11 cellular contexts compared by ENCODE assay signal in genomic region chr10:100349087-100349486, GRCh38. TPM values are rescaled to one million over a fixed set of nuclear protein-coding genes. Genes with fewer than 3 reads are reported as not detected.
DNase-seq lines count a peak whose midpoint lies in the region; ATAC-seq and TF ChIP-seq lines count a peak whose summit lies in the region.
"Had no signal": no experiment of that assay in that cellular context is flagged by ENCODE, and none has a peak within 500 bp of the region (broad histone marks: within the 10 kb centered on the region; RNA-seq: fewer than 3 reads in every experiment).

No MANE protein-coding gene starts in this region.

- POLR2A ChIA-PET in activated B cell treated with CpG ODN at 0.5 μM for 24 hours (lab: Charles Lee): no interaction called here

- peak overlapping the region; percentile 40 for H3K27ac Mint-ChIP-seq in T-helper 2 cell treated with Interferon-gamma antibody and Interleukin-4, amounts not matched to agents 5 μg/mL and 100 μg/mL, for 36 hours
- no peak overlapping the region for H3K27ac Mint-ChIP-seq in activated B cell treated with CpG ODN at 0.5 μM for 24 hours
- no peak overlapping the region for H3K27ac Mint-ChIP-seq in stimulated activated effector memory CD8-positive, alpha-beta T cell treated with anti-CD3 and anti-CD28 coated beads, Interleukin-12 subunit alpha, Interleukin-12 subunit beta, amount 100 ng/mL, for 72 hours

- peak overlapping the region; percentile 94 for H3K4me3 Mint-ChIP-seq in T-helper 2 cell treated with Interferon-gamma antibody and Interleukin-4, amounts not matched to agents 5 μg/mL and 100 μg/mL, for 36 hours
- H3K4me3 Mint-ChIP-seq in activated B cell treated with CpG ODN at 0.5 μM for 24 hours: peak overlapping the region; percentile 11
- H3K4me3 Mint-ChIP-seq in stimulated activated effector memory CD8-positive, alpha-beta T cell treated with anti-CD3 and anti-CD28 coated beads, Interleukin-12 subunit alpha, Interleukin-12 subunit beta, amount 100 ng/mL, for 72 hours: peak overlapping the region; percentile 98

- H3K36me3 Mint-ChIP-seq in T-helper 2 cell treated with Interferon-gamma antibody and Interleukin-4, amounts not matched to agents 5 μg/mL and 100 μg/mL, for 36 hours (ENCODE audit: low read depth): peaks cover 60% of the 10 kb centered on the region
- H3K36me3 Mint-ChIP-seq in activated B cell treated with CpG ODN at 0.5 μM for 24 hours (ENCODE audit: low read depth): peaks cover 46% of the 10 kb centered on the region
- peaks cover 79% of the 10 kb centered on the region for H3K36me3 Mint-ChIP-seq in stimulated activated effector memory CD8-positive, alpha-beta T cell treated with anti-CD3 and anti-CD28 coated beads, Interleukin-12 subunit alpha, Interleukin-12 subunit beta, amount 100 ng/mL, for 72 hours

- CTCF ChIA-PET in activated B cell treated with CpG ODN at 0.5 μM for 24 hours (lab: Charles Lee): interaction anchor here (3.2 kb wide), 1 partner anchor 10 kb away, joined by 14 read pairs; no protein-coding TSS in a partner anchor

- no peak for ATAC-seq in activated B cell treated with CpG ODN at 0.5 μM for 24 hours (ENCODE audit: low read depth)
- no peak for ATAC-seq in stimulated activated effector memory CD8-positive, alpha-beta T cell treated with anti-CD3 and anti-CD28 coated beads, Interleukin-12 subunit alpha, Interleukin-12 subunit beta, amount 100 ng/mL, for 72 hours
- no peak for ATAC-seq in GM18858 (IDR thresholded peaks at IDR 0.05; ENCODE audit: unreplicated experiment)

- DNase-seq in T-helper 2 cell treated with Interferon-gamma antibody and Interleukin-4, amounts not matched to agents 5 μg/mL and 100 μg/mL, for 36 hours (ENCODE audit: low spot score): no peak
- DNase-seq in T-helper 2 cell: no peak
- no peak for DNase-seq in activated B cell treated with CpG ODN at 0.5 μM for 24 hours
- no peak for DNase-seq in foreskin fibroblast
- DNase-seq in stimulated activated effector memory CD8-positive, alpha-beta T cell treated with anti-CD3 and anti-CD28 coated beads, Interleukin-12 subunit alpha, Interleukin-12 subunit beta, amount 100 ng/mL, for 72 hours (ENCODE audit: low spot score in 2 of 2): no peak
- DNase-seq in NCI-H774 (lab: John Stamatoyannopoulos, UW): no peak
- no peak for DNase-seq in retina
- DNase-seq: activated CD4-positive, alpha-beta T cell treated with anti-CD3 and anti-CD28 coated beads for 48 hours; thyroid gland had no signal

- H3K9me3 Mint-ChIP-seq in T-helper 2 cell treated with Interferon-gamma antibody and Interleukin-4, amounts not matched to agents 5 μg/mL and 100 μg/mL, for 36 hours: no peaks in the 10 kb centered on the region
- H3K9me3 Mint-ChIP-seq in activated B cell treated with CpG ODN at 0.5 μM for 24 hours: no peaks in the 10 kb centered on the region
- H3K9me3 Mint-ChIP-seq in stimulated activated effector memory CD8-positive, alpha-beta T cell treated with anti-CD3 and anti-CD28 coated beads, Interleukin-12 subunit alpha, Interleukin-12 subunit beta, amount 100 ng/mL, for 72 hours: no peaks in the 10 kb centered on the region

- intact Hi-C loops in activated B cell treated with CpG ODN at 0.5 μM for 24 hours (cut with micrococcal nuclease): no loop called here

- TF ChIP-seq CTCF in activated B cell treated with CpG ODN at 0.5 μM for 24 hours (IDR thresholded peaks at IDR 0.05) (no peak), foreskin fibroblast (IDR thresholded peaks at IDR 0.05; ENCODE audit: low read depth, low read length) (no peak)

- peak overlapping the region; percentile 83 to 91 for H3K4me3 ChIP-seq in foreskin fibroblast (ENCODE audit: low read depth in 1 of 2, low read length in 2 of 2)
- H3K4me3 ChIP-seq: thyroid gland had no signal

- H3K27me3 Mint-ChIP-seq in T-helper 2 cell treated with Interferon-gamma antibody and Interleukin-4, amounts not matched to agents 5 μg/mL and 100 μg/mL, for 36 hours (ENCODE audit: low read depth): no peaks in the 10 kb centered on the region
- peaks cover 3% of the 10 kb centered on the region for H3K27me3 Mint-ChIP-seq in activated B cell treated with CpG ODN at 0.5 μM for 24 hours

- H3K4me1 Mint-ChIP-seq in T-helper 2 cell treated with Interferon-gamma antibody and Interleukin-4, amounts not matched to agents 5 μg/mL and 100 μg/mL, for 36 hours (ENCODE audit: low read depth): peaks cover 61% of the 10 kb centered on the region
- H3K4me1 Mint-ChIP-seq in activated B cell treated with CpG ODN at 0.5 μM for 24 hours: peaks cover 19% of the 10 kb centered on the region
- peaks cover 73% of the 10 kb centered on the region for H3K4me1 Mint-ChIP-seq in stimulated activated effector memory CD8-positive, alpha-beta T cell treated with anti-CD3 and anti-CD28 coated beads, Interleukin-12 subunit alpha, Interleukin-12 subunit beta, amount 100 ng/mL, for 72 hours

RNA-seq across cellular contexts. Expression of gene SCD, which starts 2.1 kb away (rescaled TPM):
- 24.9 and 26.0 TPM in 2 replicates for total RNA-seq in activated B cell treated with CpG ODN at 0.5 μM for 24 hours

RNA-seq across cellular contexts. Expression of gene PKD2L1, which starts 19.1 kb away (rescaled TPM):
- total RNA-seq in activated B cell treated with CpG ODN at 0.5 μM for 24 hours: not detected in 2 replicates
- total RNA-seq: skeletal muscle tissue, thyroid gland had no signal

Comparison
In these comparisons a context has a peak if more than half of its experiments do, and no peak if none do; other contexts are left out.
1. H3K4me3 Mint-ChIP-seq: peak in every context shown above with its lines; median percentile 98 in stimulated activated effector memory CD8-positive, alpha-beta T cell treated with anti-CD3 and anti-CD28 coated beads, Interleukin-12 subunit alpha, Interleukin-12 subunit beta, amount 100 ng/mL, for 72 hours; 94 in T-helper 2 cell treated with Interferon-gamma antibody and Interleukin-4, amounts not matched to agents 5 μg/mL and 100 μg/mL, for 36 hours; 11 in activated B cell treated with CpG ODN at 0.5 μM for 24 hours.